ENCODE assay signal across 1 cellular context in the genomic region with DNA sequence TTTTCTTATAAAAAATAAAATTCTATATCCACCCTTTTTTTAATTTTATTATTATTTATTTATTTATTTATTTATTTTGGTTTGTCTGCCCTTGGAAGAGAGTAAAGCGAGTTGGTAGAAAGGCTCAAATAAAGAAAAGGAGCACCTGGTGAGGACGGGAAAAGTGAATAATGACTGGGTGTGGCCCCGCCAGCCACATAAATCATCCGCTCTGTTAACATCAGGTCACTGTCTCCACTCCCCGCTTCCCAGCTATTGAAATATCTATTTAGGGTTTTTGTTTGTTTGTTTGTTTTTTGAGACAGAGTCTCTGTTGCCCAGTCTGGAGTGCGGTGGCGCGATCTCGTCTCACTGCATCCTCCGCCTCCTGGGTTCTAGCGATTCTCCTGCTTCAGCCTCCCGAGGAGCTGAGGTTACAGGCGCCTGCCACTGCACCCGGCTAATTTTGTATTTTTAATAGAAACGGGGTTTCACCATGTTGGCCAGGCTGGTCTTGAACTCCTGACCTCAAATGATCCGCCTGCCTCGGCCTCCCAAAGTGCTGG.
TF ChIP-seq lines count a peak whose summit lies in the region.

No MANE protein-coding gene starts in this region.

TF ChIP-seq in HepG2, 621 proteins besides CTCF, POLR2A, EP300 and RAD21:
- TF ChIP-seq ZNF33B (CRISPR knock-in tag; IDR thresholded peaks at IDR 0.05) (no peak), CBFB (CRISPR knock-in tag; IDR thresholded peaks at IDR 0.05) (no peak), SPEN (CRISPR knock-in tag; IDR thresholded peaks at IDR 0.05; ENCODE audit: low read depth) (no peak), ZNF773 (CRISPR knock-in tag; IDR thresholded peaks at IDR 0.05; ENCODE audit: borderline replicate concordance) (no peak), TEAD2 (CRISPR knock-in tag; IDR thresholded peaks at IDR 0.05) (no peak)
